ENCODE assay signal across 21 cellular contexts in the genomic region with DNA sequence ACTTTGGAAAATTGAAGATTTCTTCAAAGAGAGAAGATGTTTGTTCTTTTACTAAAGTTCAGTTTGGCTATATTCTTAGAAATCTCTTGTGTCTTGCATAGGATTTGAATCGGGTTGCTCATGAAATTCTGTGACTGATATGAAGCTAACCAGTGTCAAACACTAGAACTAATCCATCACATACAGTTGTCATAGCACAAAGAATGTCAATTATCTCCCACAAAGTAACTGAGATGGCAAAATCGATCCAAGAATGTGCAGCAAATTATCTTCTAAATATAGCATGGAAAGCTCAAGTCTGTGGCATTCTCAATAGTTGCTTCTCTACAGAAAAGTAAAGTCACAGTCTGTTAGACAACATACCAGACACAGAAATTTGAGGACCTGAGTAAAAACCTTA.
DNase-seq lines count a peak whose midpoint lies in the region; ATAC-seq and TF ChIP-seq lines count a peak whose summit lies in the region.
"Had no signal": no experiment of that assay in that cellular context is flagged by ENCODE, and none has a peak within 500 bp of the region (broad histone marks: within the 10 kb centered on the region; RNA-seq: fewer than 3 reads in every experiment).

No MANE protein-coding gene starts in this region.

- H4K20me1 ChIP-seq in neural cell (ENCODE audit: insufficient read depth) = no peaks in the 10 kb centered on the region
- H4K20me1 ChIP-seq: BLaER1 had no signal

- H3K27ac Mint-ChIP-seq in HFFc6 = 0 out of 2 replicates have a peak overlapping the region, but pooled peaks have one; percentile 8
- H3K27ac Mint-ChIP-seq: CD14-positive monocyte; CD4-positive, alpha-beta memory T cell; CD4-positive, CD25-positive, alpha-beta regulatory T cell; CD8-positive, alpha-beta memory T cell had no signal

- no peak overlapping the region for H3K4me3 ChIP-seq in neural cell (ENCODE audit: low read length)
- H3K4me3 ChIP-seq: BLaER1 had no signal

- H2AFZ ChIP-seq in neural cell (ENCODE audit: low read depth, low read length) = no peak overlapping the region

- no peak overlapping the region for H3K4me3 Mint-ChIP-seq in HFFc6
- H3K4me3 Mint-ChIP-seq: CD14-positive monocyte; CD4-positive, alpha-beta memory T cell; CD4-positive, CD25-positive, alpha-beta regulatory T cell; CD8-positive, alpha-beta memory T cell had no signal

- no peaks in the 10 kb centered on the region for H3K36me3 ChIP-seq in neural cell (ENCODE audit: insufficient read depth, low read length)
- H3K36me3 ChIP-seq: BE2C, BLaER1 had no signal

- TF ChIP-seq EP300 in neural cell (conservative IDR thresholded peaks at IDR 0.05; ENCODE audit: poor library complexity, severe bottlenecking) = peak; percentile 87

- no peaks in the 10 kb centered on the region for H3K27me3 Mint-ChIP-seq in HFFc6 (ENCODE audit: insufficient read depth)
- H3K27me3 Mint-ChIP-seq: CD4-positive, alpha-beta memory T cell; CD4-positive, CD25-positive, alpha-beta regulatory T cell had no signal

- peaks cover 16% of the 10 kb centered on the region for H3K36me3 Mint-ChIP-seq in HFFc6 (ENCODE audit: low read depth)
- H3K36me3 Mint-ChIP-seq: CD14-positive monocyte; CD4-positive, alpha-beta memory T cell; CD4-positive, CD25-positive, alpha-beta regulatory T cell; CD8-positive, alpha-beta memory T cell had no signal

- H3K9me2 ChIP-seq in neural cell (ENCODE audit: insufficient read depth, low read length) = no peaks in the 10 kb centered on the region

- H3K79me2 ChIP-seq in neural cell (replicated peaks; ENCODE audit: insufficient read depth, low read length) = no peaks in the 10 kb centered on the region

- ATAC-seq in HG03354 (IDR thresholded peaks at IDR 0.05; ENCODE audit: poor library complexity, severe bottlenecking, unreplicated experiment) = no peak

- no peaks in the 10 kb centered on the region for H3K27me3 ChIP-seq in neural cell (ENCODE audit: insufficient read depth, low read depth, low read length)
- H3K27me3 ChIP-seq: BE2C, BLaER1 had no signal

- no peak for TF ChIP-seq CTCF in HFFc6 (IDR thresholded peaks at IDR 0.05)
- TF ChIP-seq CTCF in neural cell (IDR thresholded peaks at IDR 0.05; ENCODE audit: poor library complexity, severe bottlenecking) = no peak

- H3K9me3 Mint-ChIP-seq in HFFc6 = peaks cover 13% of the 10 kb centered on the region

- DNase-seq in HFFc6 (no peak), NCI-H2081 (lab: John Stamatoyannopoulos, UW) (no peak), middle frontal gyrus (ENCODE audit: extremely low spot score, low spot score) (no peak)
- DNase-seq: 8988T; ACHN; BE2C; C1 segment of cervical spinal cord; CD4-positive, alpha-beta memory T cell; CD4-positive, CD25-positive, alpha-beta regulatory T cell; CD8-positive, alpha-beta memory T cell; COR-L47; DMS 273 treated with DMSO at 0.1 percent for 48 hours; DMS153; DMS53; DMS79; DND-41; GF-D8 had no signal

- no peak overlapping the region for H3K4me2 ChIP-seq in neural cell (ENCODE audit: low read length)
- H3K4me2 ChIP-seq: BLaER1 had no signal

- no peak for TF ChIP-seq RAD21 in neural cell (conservative IDR thresholded peaks at IDR 0.05)

- H3K9ac ChIP-seq in neural cell (ENCODE audit: low read length) = no peak overlapping the region
- H3K9ac ChIP-seq: BLaER1 had no signal

- no peaks in the 10 kb centered on the region for H3K9me3 ChIP-seq in neural cell (ENCODE audit: low read length)
- H3K9me3 ChIP-seq: BE2C had no signal

- H3K4me1 Mint-ChIP-seq in HFFc6 (ENCODE audit: low read depth) = peaks cover 28% of the 10 kb centered on the region
- H3K4me1 Mint-ChIP-seq: CD14-positive monocyte; CD4-positive, alpha-beta memory T cell; CD4-positive, CD25-positive, alpha-beta regulatory T cell; CD8-positive, alpha-beta memory T cell had no signal

- peak overlapping the region; percentile 56 for H3K27ac ChIP-seq in neural cell (ENCODE audit: low read length)
- H3K27ac ChIP-seq: BLaER1 had no signal

- H3F3A ChIP-seq in neural cell (ENCODE audit: insufficient read depth, low read length, poor library complexity, severe bottlenecking) = peaks cover 5% of the 10 kb centered on the region

TF ChIP-seq in neural cell, 6 proteins besides CTCF, POLR2A, EP300 and RAD21:
- TF ChIP-seq POLR2AphosphoS5 (IDR thresholded peaks at IDR 0.05) = peak; percentile 58
- TF ChIP-seq, protein P1, sequence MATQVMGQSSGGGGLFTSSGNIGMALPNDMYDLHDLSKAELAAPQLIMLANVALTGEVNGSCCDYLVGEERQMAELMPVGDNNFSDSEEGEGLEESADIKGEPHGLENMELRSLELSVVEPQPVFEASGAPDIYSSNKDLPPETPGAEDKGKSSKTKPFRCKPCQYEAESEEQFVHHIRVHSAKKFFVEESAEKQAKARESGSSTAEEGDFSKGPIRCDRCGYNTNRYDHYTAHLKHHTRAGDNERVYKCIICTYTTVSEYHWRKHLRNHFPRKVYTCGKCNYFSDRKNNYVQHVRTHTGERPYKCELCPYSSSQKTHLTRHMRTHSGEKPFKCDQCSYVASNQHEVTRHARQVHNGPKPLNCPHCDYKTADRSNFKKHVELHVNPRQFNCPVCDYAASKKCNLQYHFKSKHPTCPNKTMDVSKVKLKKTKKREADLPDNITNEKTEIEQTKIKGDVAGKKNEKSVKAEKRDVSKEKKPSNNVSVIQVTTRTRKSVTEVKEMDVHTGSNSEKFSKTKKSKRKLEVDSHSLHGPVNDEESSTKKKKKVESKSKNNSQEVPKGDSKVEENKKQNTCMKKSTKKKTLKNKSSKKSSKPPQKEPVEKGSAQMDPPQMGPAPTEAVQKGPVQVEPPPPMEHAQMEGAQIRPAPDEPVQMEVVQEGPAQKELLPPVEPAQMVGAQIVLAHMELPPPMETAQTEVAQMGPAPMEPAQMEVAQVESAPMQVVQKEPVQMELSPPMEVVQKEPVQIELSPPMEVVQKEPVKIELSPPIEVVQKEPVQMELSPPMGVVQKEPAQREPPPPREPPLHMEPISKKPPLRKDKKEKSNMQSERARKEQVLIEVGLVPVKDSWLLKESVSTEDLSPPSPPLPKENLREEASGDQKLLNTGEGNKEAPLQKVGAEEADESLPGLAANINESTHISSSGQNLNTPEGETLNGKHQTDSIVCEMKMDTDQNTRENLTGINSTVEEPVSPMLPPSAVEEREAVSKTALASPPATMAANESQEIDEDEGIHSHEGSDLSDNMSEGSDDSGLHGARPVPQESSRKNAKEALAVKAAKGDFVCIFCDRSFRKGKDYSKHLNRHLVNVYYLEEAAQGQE (IDR thresholded peaks at IDR 0.05; ENCODE audit: borderline replicate concordance) = no peak
- no peak for TF ChIP-seq SMC3 (conservative IDR thresholded peaks at IDR 0.05; ENCODE audit: poor library complexity)
